Comparison of ENCODE assay signal across 10 cellular contexts in genomic region chrX:15849555-15849954, GRCh38. TPM values are rescaled to one million over a fixed set of nuclear protein-coding genes. Genes with fewer than 3 reads are reported as not detected.
DNase-seq lines count a peak whose midpoint lies in the region; ATAC-seq and TF ChIP-seq lines count a peak whose summit lies in the region.
"Had no signal": no experiment of that assay in that cellular context is flagged by ENCODE, and none has a peak within 500 bp of the region (broad histone marks: within the 10 kb centered on the region; RNA-seq: fewer than 3 reads in every experiment).

No MANE protein-coding gene starts in this region.

- H4K20me1 ChIP-seq in OCI-LY3 (ENCODE audit: insufficient read depth, low read length) (no peaks in the 10 kb centered on the region), fibroblast of lung (ENCODE audit: control insufficient read depth, extremely low read depth, insufficient read depth, low read length) (no peaks in the 10 kb centered on the region)

- peaks cover 9% of the 10 kb centered on the region for H3K36me3 ChIP-seq in OCI-LY3 (replicated peaks; ENCODE audit: low read depth, low read length)
- peaks cover 2% of the 10 kb centered on the region for H3K36me3 ChIP-seq in fibroblast of lung (ENCODE audit: control insufficient read depth, insufficient read depth, low read length)
- peaks cover 3% of the 10 kb centered on the region for H3K36me3 ChIP-seq in CD8-positive, alpha-beta memory T cell (ENCODE audit: insufficient read depth, low read length)
- H3K36me3 ChIP-seq: vagina had no signal

- TF ChIP-seq CTCF in OCI-LY3 (IDR thresholded peaks at IDR 0.05; ENCODE audit: low read depth, low read length): peak; percentile 22
- peak; percentile 33 to 44 for TF ChIP-seq CTCF in fibroblast of lung (conservative IDR thresholded peaks at IDR 0.05 in 1 of 2, IDR thresholded peaks at IDR 0.05 in 1 of 2; ENCODE audit: low read depth in 1 of 2, low read length in 2 of 2)
- no peak for TF ChIP-seq CTCF in RWPE1 (conservative IDR thresholded peaks at IDR 0.05; ENCODE audit: low read depth)

- POLR2A ChIA-PET in CD8-positive, alpha-beta memory T cell (lab: Charles Lee): no interaction called here
- POLR2A ChIA-PET in RWPE1 (lab: Yijun Ruan, JAX; ENCODE audit: low non-redundant PET): no interaction called here

- no peak overlapping the region for H3K4me3 Mint-ChIP-seq in CD8-positive, alpha-beta memory T cell
- H3K4me3 Mint-ChIP-seq: activated naive CD8-positive, alpha-beta T cell treated with anti-CD3 and anti-CD28 coated beads, Interleukin-2, amount 50 U/mL, for 24 hours had no signal

- ATAC-seq in HG02763 (IDR thresholded peaks at IDR 0.05; ENCODE audit: unreplicated experiment): no peak
- ATAC-seq: activated naive CD8-positive, alpha-beta T cell treated with anti-CD3 and anti-CD28 coated beads, Interleukin-2, amount 50 U/mL, for 24 hours had no signal

- H3K27me3 ChIP-seq in OCI-LY3 (ENCODE audit: low read depth, low read length) (no peaks in the 10 kb centered on the region), fibroblast of lung (ENCODE audit: control insufficient read depth, insufficient read depth, low read length) (no peaks in the 10 kb centered on the region)
- no peaks in the 10 kb centered on the region for H3K27me3 ChIP-seq in CD8-positive, alpha-beta memory T cell (ENCODE audit: insufficient read depth, low read length, poor library complexity, severe bottlenecking)
- H3K27me3 ChIP-seq: vagina had no signal

- no peaks in the 10 kb centered on the region for H3K9me3 Mint-ChIP-seq in CD8-positive, alpha-beta memory T cell
- H3K9me3 Mint-ChIP-seq: activated naive CD8-positive, alpha-beta T cell treated with anti-CD3 and anti-CD28 coated beads, Interleukin-2, amount 50 U/mL, for 24 hours had no signal

- H3K4me3 ChIP-seq in OCI-LY3 (ENCODE audit: low read length) (no peak overlapping the region), fibroblast of lung (replicated peaks in 1 of 4; ENCODE audit: control extremely low read depth in 1 of 4, insufficient read depth in 1 of 4, low read depth in 3 of 4, low read length in 4 of 4) (no peak overlapping the region)
- H3K4me3 ChIP-seq in CD8-positive, alpha-beta memory T cell (ENCODE audit: low read length): no peak overlapping the region
- H3K4me3 ChIP-seq: vagina had no signal

- no peaks in the 10 kb centered on the region for H3K27me3 Mint-ChIP-seq in CD8-positive, alpha-beta memory T cell
- H3K27me3 Mint-ChIP-seq: activated naive CD8-positive, alpha-beta T cell treated with anti-CD3 and anti-CD28 coated beads, Interleukin-2, amount 50 U/mL, for 24 hours had no signal

- H3K36me3 Mint-ChIP-seq in CD8-positive, alpha-beta memory T cell: peaks cover 6 to 36% (median 28%) of the 10 kb centered on the region in 3 donors

- H3K27ac ChIP-seq in OCI-LY3 (ENCODE audit: low read length) (no peak overlapping the region), fibroblast of lung (ENCODE audit: insufficient read depth, low read length) (no peak overlapping the region), RWPE1 (no peak overlapping the region)
- no peak overlapping the region for H3K27ac ChIP-seq in CD8-positive, alpha-beta memory T cell (ENCODE audit: low read depth, low read length)
- H3K27ac ChIP-seq: vagina had no signal

- H3K9ac ChIP-seq in OCI-LY3 (ENCODE audit: low read length) (no peak overlapping the region), fibroblast of lung (ENCODE audit: insufficient read depth, low read length) (no peak overlapping the region)

- no peak overlapping the region for H3K4me2 ChIP-seq in OCI-LY3 (ENCODE audit: low read length)
- H3K4me2 ChIP-seq in fibroblast of lung (ENCODE audit: extremely low read depth, insufficient read depth, low read length): no peak overlapping the region

- peaks cover 8% of the 10 kb centered on the region; the same call in 1 of the 2 replicates for H3K4me1 ChIP-seq in OCI-LY3 (ENCODE audit: low read length)
- no peaks in the 10 kb centered on the region for H3K4me1 ChIP-seq in fibroblast of lung (ENCODE audit: control insufficient read depth, extremely low read depth, insufficient read depth, low read length)
- H3K4me1 ChIP-seq in CD8-positive, alpha-beta memory T cell (ENCODE audit: insufficient read depth, low read length): no peaks in the 10 kb centered on the region

- peaks cover 12% of the 10 kb centered on the region for H3K79me2 ChIP-seq in OCI-LY3 (ENCODE audit: low read length)
- H3K79me2 ChIP-seq in fibroblast of lung (ENCODE audit: control insufficient read depth, insufficient read depth, low read length): peaks cover 15% of the 10 kb centered on the region

- peak overlapping the region in 1 of 8 donors; percentile 7 for H3K27ac Mint-ChIP-seq in CD8-positive, alpha-beta memory T cell
- H3K27ac Mint-ChIP-seq: activated naive CD8-positive, alpha-beta T cell treated with anti-CD3 and anti-CD28 coated beads, Interleukin-2, amount 50 U/mL, for 24 hours had no signal

- peaks cover 22 to 45% (median 36%) of the 10 kb centered on the region in 3 donors for H3K4me1 Mint-ChIP-seq in CD8-positive, alpha-beta memory T cell

- H3K9me3 ChIP-seq in OCI-LY3 (ENCODE audit: insufficient read depth, low read length) (no peaks in the 10 kb centered on the region), fibroblast of lung (ENCODE audit: control insufficient read depth, insufficient read depth, low read depth, low read length) (no peaks in the 10 kb centered on the region)
- H3K9me3 ChIP-seq in CD8-positive, alpha-beta memory T cell (ENCODE audit: low read length): no peaks in the 10 kb centered on the region
- H3K9me3 ChIP-seq: vagina had no signal

- CTCF ChIA-PET in CD8-positive, alpha-beta memory T cell (lab: Charles Lee): interaction anchor here (1.0 kb wide), 1 partner anchor 59 kb away, joined by 3 read pairs; the partner anchor contains the start of gene ZRSR2
- CTCF ChIA-PET in RWPE1 (lab: Yijun Ruan, JAX): interaction anchor here (1.0 kb wide), 1 partner anchor 8 kb away, joined by 3 read pairs; no protein-coding TSS in a partner anchor

- peak; percentile 30 for DNase-seq in ELF-1 (ENCODE audit: low read depth, low spot score)
- DNase-seq in fibroblast of lung (ENCODE audit: low read depth in 2 of 2): peak in 1 of 2 donors; percentile 39
- DNase-seq in pons (ENCODE audit: low spot score): peak; percentile 49
- DNase-seq in NCI-H187 treated with DMSO at 0.1 percent for 48 hours (lab: John Stamatoyannopoulos, UW): no peak
- DNase-seq in CD8-positive, alpha-beta memory T cell: no peak
- no peak for DNase-seq in RWPE1 (ENCODE audit: low spot score)
- DNase-seq: activated naive CD8-positive, alpha-beta T cell treated with anti-CD3 and anti-CD28 coated beads, Interleukin-2, amount 50 U/mL, for 24 hours had no signal

- no peak overlapping the region for H2AFZ ChIP-seq in OCI-LY3 (ENCODE audit: low read depth, low read length)
- no peak overlapping the region for H2AFZ ChIP-seq in fibroblast of lung (ENCODE audit: low read length)

RNA-seq across cellular contexts. Expression of gene AP1S2, which starts 5.1 kb away (rescaled TPM):
- total RNA-seq in fibroblast of lung: 32.6 and 71.8 TPM in 2 replicates
- 63.0 and 85.4 TPM in 2 replicates for polyA plus RNA-seq in fibroblast of lung
- 42.7 and 50.5 TPM in 2 replicates for polyA plus RNA-seq in fibroblast of lung (2012)
- polyA minus RNA-seq in fibroblast of lung (ENCODE audit: low replicate concordance): 4.9 and 7.6 TPM in 2 replicates
- total RNA-seq in CD8-positive, alpha-beta memory T cell: 10 to 100 TPM; 31.7 to 33.8 TPM
- polyA plus RNA-seq in CD8-positive, alpha-beta memory T cell: 56.0 TPM

RNA-seq across cellular contexts. Expression of gene ZRSR2, which starts 59.3 kb away (rescaled TPM):
- 3.1 and 6.6 TPM in 2 replicates for total RNA-seq in fibroblast of lung
- 8.1 and 10.8 TPM in 2 replicates for polyA plus RNA-seq in fibroblast of lung
- polyA plus RNA-seq in fibroblast of lung (2012): 9.7 and 13.5 TPM in 2 replicates
- not detected in 2 replicates for polyA minus RNA-seq in fibroblast of lung (ENCODE audit: low replicate concordance)
- total RNA-seq in CD8-positive, alpha-beta memory T cell: 10 to 100 TPM; 12.0 to 12.4 TPM
- polyA plus RNA-seq in CD8-positive, alpha-beta memory T cell: 36.8 TPM

Comparison
In these comparisons a context has a peak if more than half of its experiments do, and no peak if none do; other contexts are left out.
1. DNase-seq: peak in ELF-1 (single experiment) and pons (single experiment); none in NCI-H187 treated with DMSO at 0.1 percent for 48 hours (single experiment), CD8-positive, alpha-beta memory T cell (0 of 5) and RWPE1 (single experiment).